ENCODE assay signal across 9 cellular contexts in genomic region chr17:4162366-4162765, GRCh38. TPM values are rescaled to one million over a fixed set of nuclear protein-coding genes. Genes with fewer than 3 reads are reported as not detected.
A peak's percentile ranks its signal among the peaks of the same experiment; 100 is the strongest.
DNase-seq lines count a peak whose midpoint lies in the region; ATAC-seq and TF ChIP-seq lines count a peak whose summit lies in the region.
"Had no signal": no experiment of that assay in that cellular context is flagged by ENCODE, and none has a peak within 500 bp of the region (broad histone marks: within the 10 kb centered on the region; RNA-seq: fewer than 3 reads in every experiment).

No MANE protein-coding gene starts in this region.

- H3K4me1 ChIP-seq in right cardiac atrium (ENCODE audit: control insufficient read depth, insufficient read depth, low read length) (peaks cover 9% of the 10 kb centered on the region), vagina (peaks cover 37% of the 10 kb centered on the region)

- H3K4me3 Mint-ChIP-seq in naive thymus-derived CD8-positive, alpha-beta T cell, result peak overlapping the region in 1 of 10 donors; percentile 32
- H3K4me3 Mint-ChIP-seq: activated naive CD8-positive, alpha-beta T cell treated with anti-CD3 and anti-CD28 coated beads for 36 hours had no signal

- no peak for TF ChIP-seq POLR2A in vagina (IDR thresholded peaks at IDR 0.05)

- H3K4me3 ChIP-seq in right cardiac atrium (ENCODE audit: low read length) (no peak overlapping the region), vagina (no peak overlapping the region)

- POLR2A ChIA-PET in naive thymus-derived CD8-positive, alpha-beta T cell (lab: Charles Lee), result interaction anchor here (1.4 to 6.5 kb wide), 2 partner anchors 9 to 19 kb away, joined by 4 to 43 read pairs; partner anchors contain the start of genes CYB5D2 and ZZEF1

- no peaks in the 10 kb centered on the region for H3K9me3 ChIP-seq in right cardiac atrium (ENCODE audit: control insufficient read depth, low read length)
- no peaks in the 10 kb centered on the region for H3K9me3 ChIP-seq in vagina

- no peaks in the 10 kb centered on the region for H3K27me3 Mint-ChIP-seq in naive thymus-derived CD8-positive, alpha-beta T cell
- H3K27me3 Mint-ChIP-seq: activated naive CD8-positive, alpha-beta T cell treated with anti-CD3 and anti-CD28 coated beads for 36 hours had no signal

- H3K27me3 ChIP-seq in right cardiac atrium (ENCODE audit: control insufficient read depth, insufficient read depth) (no peaks in the 10 kb centered on the region), vagina (no peaks in the 10 kb centered on the region)

- peak overlapping the region in 7 of 10 donors; percentile 37 to 83 (median 65) for H3K27ac Mint-ChIP-seq in naive thymus-derived CD8-positive, alpha-beta T cell
- H3K27ac Mint-ChIP-seq: activated naive CD8-positive, alpha-beta T cell treated with anti-CD3 and anti-CD28 coated beads for 36 hours had no signal

- WGBS in right cardiac atrium, result 75% methylated on average over 7 of the region's 7 CpGs

- peaks cover 0 to 28% of the 10 kb centered on the region in 2 donors for H3K36me3 ChIP-seq in vagina

- DNase-seq in right cardiac atrium (peak in 2 of 3 donors; percentile 21 to 53), Right ventricle myocardium superior (no peak), vagina (ENCODE audit: extremely low spot score in 2 of 2) (no peak), NCI-H2227 treated with DMSO at 0.1 percent for 48 hours (lab: John Stamatoyannopoulos, UW) (no peak), NCI-H1417 (lab: John Stamatoyannopoulos, UW) (no peak)
- DNase-seq in naive thymus-derived CD8-positive, alpha-beta T cell, result no peak
- DNase-seq: activated naive CD8-positive, alpha-beta T cell treated with anti-CD3 and anti-CD28 coated beads for 36 hours had no signal

- no peaks in the 10 kb centered on the region for H3K9me3 Mint-ChIP-seq in naive thymus-derived CD8-positive, alpha-beta T cell
- H3K9me3 Mint-ChIP-seq: activated naive CD8-positive, alpha-beta T cell treated with anti-CD3 and anti-CD28 coated beads for 36 hours had no signal

- ATAC-seq in right cardiac atrium (peak; percentile 15 to 25), Right ventricle myocardium superior (ENCODE audit: poor library complexity) (no peak), GM18511 (IDR thresholded peaks at IDR 0.05; ENCODE audit: unreplicated experiment) (no peak)
- ATAC-seq in naive thymus-derived CD8-positive, alpha-beta T cell, result no peak

- peaks cover 0 to 12% (median 10%) of the 10 kb centered on the region in 4 donors for H3K4me1 Mint-ChIP-seq in naive thymus-derived CD8-positive, alpha-beta T cell
- H3K4me1 Mint-ChIP-seq: activated naive CD8-positive, alpha-beta T cell treated with anti-CD3 and anti-CD28 coated beads for 36 hours had no signal

- peak overlapping the region; percentile 16 for H3K27ac ChIP-seq in right cardiac atrium (ENCODE audit: low read length)
- H3K27ac ChIP-seq in angular gyrus (ENCODE audit: low read depth, low read length), result peak overlapping the region; percentile 65
- peak overlapping the region; percentile 14 for H3K27ac ChIP-seq in vagina

- peaks cover 0 to 61% (median 8%) of the 10 kb centered on the region in 3 donors for H3K36me3 Mint-ChIP-seq in naive thymus-derived CD8-positive, alpha-beta T cell

- no peak for TF ChIP-seq CTCF in vagina (IDR thresholded peaks at IDR 0.05)

- intact Hi-C loops in right cardiac atrium (cut with DNase I) (no loop called here), Right ventricle myocardium superior (cut with DNase I) (no loop called here), vagina (cut with DNase I) (no loop called here)

RNA-seq across cellular contexts. Expression of gene CYB5D2, which starts 19.4 kb away (rescaled TPM):
- total RNA-seq in right cardiac atrium, result 10 to 100 TPM; 11.2 to 17.0 (median 12.8) TPM
- 22.3 TPM for polyA plus RNA-seq in right cardiac atrium
- 7.0 TPM for total RNA-seq in Right ventricle myocardium superior
- total RNA-seq in naive thymus-derived CD8-positive, alpha-beta T cell, result 10 to 100 TPM; 11.1 to 13.0 TPM
- 10 to 100 TPM; 13.7 to 17.3 (median 17.1) TPM for polyA plus RNA-seq in naive thymus-derived CD8-positive, alpha-beta T cell
- total RNA-seq in vagina, result 15.7 TPM

RNA-seq across cellular contexts. Expression of gene ZZEF1, which starts 19.5 kb away (rescaled TPM):
- total RNA-seq in right cardiac atrium (10 to 100 TPM; 29.1 to 37.5 (median 32.7) TPM), Right ventricle myocardium superior (32.1 TPM), vagina (56.7 TPM)
- polyA plus RNA-seq in right cardiac atrium, result 15.2 TPM
- 10 to 100 TPM; 89.2 to 91.2 TPM for total RNA-seq in naive thymus-derived CD8-positive, alpha-beta T cell
- polyA plus RNA-seq in naive thymus-derived CD8-positive, alpha-beta T cell, result 1 to 10 TPM; 3.5 to 7.5 (median 3.7) TPM

Comparison
In these comparisons a context has a peak if more than half of its experiments do, and no peak if none do; other contexts are left out.
1. ATAC-seq: peak in right cardiac atrium (2 of 2); none in Right ventricle myocardium superior (single experiment), naive thymus-derived CD8-positive, alpha-beta T cell (0 of 2) and GM18511 (single experiment).
2. DNase-seq: peak in right cardiac atrium (2 of 3); none in Right ventricle myocardium superior (single experiment), naive thymus-derived CD8-positive, alpha-beta T cell (0 of 10), vagina (0 of 2), NCI-H2227 treated with DMSO at 0.1 percent for 48 hours (single experiment) and NCI-H1417 (0 of 3).
3. H3K27ac ChIP-seq: peak in every context shown above with its lines; median percentile 65 in angular gyrus; 16 in right cardiac atrium; 14 in vagina.